Comparison of ENCODE assay signal across 19 cellular contexts in the genomic region with DNA sequence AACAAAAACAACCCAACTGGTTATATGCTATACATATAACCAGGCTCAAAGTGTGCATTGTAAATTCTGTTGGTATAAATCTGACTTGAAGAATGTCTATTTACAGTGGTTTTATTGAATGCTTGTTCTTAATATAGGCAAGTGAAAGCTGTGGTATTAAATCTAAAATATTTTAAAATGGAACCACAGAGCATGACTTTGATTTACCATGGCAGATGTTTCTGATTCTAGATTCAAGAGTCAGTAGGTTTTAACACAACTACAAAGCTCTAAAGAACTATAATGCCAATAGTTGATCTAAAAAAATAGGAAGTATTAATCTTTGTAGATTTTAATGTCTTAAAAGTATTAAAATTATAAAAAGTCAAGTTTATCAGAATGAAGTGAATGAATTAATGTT.
DNase-seq lines count a peak whose midpoint lies in the region; ATAC-seq, FAIRE-seq and TF ChIP-seq lines count a peak whose summit lies in the region.
"Had no signal": no experiment of that assay in that cellular context is flagged by ENCODE, and none has a peak within 500 bp of the region (broad histone marks: within the 10 kb centered on the region; RNA-seq: fewer than 3 reads in every experiment).

No MANE protein-coding gene starts in this region.

- no peak overlapping the region for H3K4me3 ChIP-seq in adipocyte (ENCODE audit: low read length)
- no peak overlapping the region for H3K4me3 ChIP-seq in keratinocyte (ENCODE audit: control insufficient read depth in 2 of 3, extremely low read depth in 1 of 3, insufficient read depth in 2 of 3, low read depth in 1 of 3, low read length in 3 of 3)
- H3K4me3 ChIP-seq in skeletal muscle satellite cell (ENCODE audit: low read length), result peak overlapping the region; percentile 2
- H3K4me3 ChIP-seq: MG63 had no signal

- H3K36me3 ChIP-seq in adipocyte (ENCODE audit: control insufficient read depth, insufficient read depth, low read length, severe bottlenecking) (no peaks in the 10 kb centered on the region), keratinocyte (ENCODE audit: control insufficient read depth in 2 of 2, extremely low read depth in 1 of 2, insufficient read depth in 2 of 2, low read length in 2 of 2) (no peaks in the 10 kb centered on the region), skeletal muscle satellite cell (ENCODE audit: insufficient read depth, low read length) (no peaks in the 10 kb centered on the region)
- H3K36me3 ChIP-seq: MG63 had no signal

- ATAC-seq in GM19328 (IDR thresholded peaks at IDR 0.05; ENCODE audit: unreplicated experiment) (no peak), HG03175 (IDR thresholded peaks at IDR 0.05; ENCODE audit: unreplicated experiment) (no peak)

- no peak for TF ChIP-seq CTCF in keratinocyte (optimal IDR thresholded peaks at IDR 0.05 in 1 of 3, IDR thresholded peaks at IDR 0.05 in 1 of 3, conservative IDR thresholded peaks at IDR 0.05 in 1 of 3; ENCODE audit: extremely low read depth in 1 of 3, insufficient read depth in 2 of 3, low read length in 3 of 3)

- dilution Hi-C loops in keratinocyte (cut with MboI; ENCODE audit: extremely low pct_ligation_motif_present, low sequenced_read_pairs), result no loop called here

- FAIRE-seq in keratinocyte (lab: Jason Lieb, UNC), result no peak

- no peaks in the 10 kb centered on the region for H3K79me2 ChIP-seq in keratinocyte (ENCODE audit: control insufficient read depth, insufficient read depth, low read length)

- no peaks in the 10 kb centered on the region for H3K9me1 ChIP-seq in keratinocyte (ENCODE audit: control insufficient read depth, extremely low read depth, insufficient read depth, low read length)

- no peaks in the 10 kb centered on the region for H4K20me1 ChIP-seq in keratinocyte (ENCODE audit: control insufficient read depth, extremely low read depth, insufficient read depth, low read length)

- H3K9ac ChIP-seq in adipocyte (ENCODE audit: low read length) (peak overlapping the region; percentile 72), keratinocyte (ENCODE audit: control insufficient read depth, extremely low read depth, insufficient read depth, low read length) (no peak overlapping the region), skeletal muscle satellite cell (ENCODE audit: low read depth, low read length) (peak overlapping the region; percentile 37)

- H3K9me3 ChIP-seq in adipocyte (ENCODE audit: control insufficient read depth, low read length) (no peaks in the 10 kb centered on the region), keratinocyte (ENCODE audit: control insufficient read depth, low read depth, low read length) (no peaks in the 10 kb centered on the region), skeletal muscle satellite cell (replicated peaks; ENCODE audit: low read length) (no peaks in the 10 kb centered on the region)

- no peak overlapping the region for H3K27ac ChIP-seq in keratinocyte (ENCODE audit: control insufficient read depth, insufficient read depth, low read length)

- H3K27me3 ChIP-seq in adipocyte (replicated peaks; ENCODE audit: control insufficient read depth, insufficient read depth, low read length) (no peaks in the 10 kb centered on the region), keratinocyte (ENCODE audit: control insufficient read depth, extremely low read depth, insufficient read depth, low read length) (no peaks in the 10 kb centered on the region), skeletal muscle satellite cell (ENCODE audit: control insufficient read depth, insufficient read depth, low read length) (no peaks in the 10 kb centered on the region)
- H3K27me3 ChIP-seq: MG63 had no signal

- peak overlapping the region; percentile 21 for H2AFZ ChIP-seq in keratinocyte (ENCODE audit: control insufficient read depth, low read length)

- H3K4me1 ChIP-seq in adipocyte (ENCODE audit: control insufficient read depth, insufficient read depth, low read length) (peaks cover 24% of the 10 kb centered on the region), keratinocyte (ENCODE audit: control insufficient read depth, extremely low read depth, insufficient read depth, low read length) (peaks cover 7% of the 10 kb centered on the region), skeletal muscle satellite cell (ENCODE audit: control insufficient read depth, insufficient read depth, low read length) (peaks cover 41% of the 10 kb centered on the region)

- H3K4me2 ChIP-seq in keratinocyte (ENCODE audit: control insufficient read depth, extremely low read depth, insufficient read depth, low read depth, low read length) (no peak overlapping the region), skeletal muscle satellite cell (ENCODE audit: low read length) (peak overlapping the region; percentile 57)

- peak; percentile 55 for DNase-seq in LHCN-M2 (ENCODE audit: low read depth)
- DNase-seq in adipocyte (ENCODE audit: low read depth), result no peak
- DNase-seq in keratinocyte (ENCODE audit: low read depth, low spot score), result no peak
- DNase-seq in NCI-H2227 treated with DMSO at 0.1 percent for 48 hours (lab: John Stamatoyannopoulos, UW), result no peak
- DNase-seq: DMS79, H9, Karpas-422, NCI-H1048, NCI-H146, NCI-H2081, NCI-H2171 treated with DMSO at 0.1 percent for 48 hours, NCI-H748 treated with DMSO at 0.1 percent for 48 hours, OCI-M1, RPMI8226, SIG-M5 had no signal
